ENCODE assay signal across 7 cellular contexts in the genomic region with DNA sequence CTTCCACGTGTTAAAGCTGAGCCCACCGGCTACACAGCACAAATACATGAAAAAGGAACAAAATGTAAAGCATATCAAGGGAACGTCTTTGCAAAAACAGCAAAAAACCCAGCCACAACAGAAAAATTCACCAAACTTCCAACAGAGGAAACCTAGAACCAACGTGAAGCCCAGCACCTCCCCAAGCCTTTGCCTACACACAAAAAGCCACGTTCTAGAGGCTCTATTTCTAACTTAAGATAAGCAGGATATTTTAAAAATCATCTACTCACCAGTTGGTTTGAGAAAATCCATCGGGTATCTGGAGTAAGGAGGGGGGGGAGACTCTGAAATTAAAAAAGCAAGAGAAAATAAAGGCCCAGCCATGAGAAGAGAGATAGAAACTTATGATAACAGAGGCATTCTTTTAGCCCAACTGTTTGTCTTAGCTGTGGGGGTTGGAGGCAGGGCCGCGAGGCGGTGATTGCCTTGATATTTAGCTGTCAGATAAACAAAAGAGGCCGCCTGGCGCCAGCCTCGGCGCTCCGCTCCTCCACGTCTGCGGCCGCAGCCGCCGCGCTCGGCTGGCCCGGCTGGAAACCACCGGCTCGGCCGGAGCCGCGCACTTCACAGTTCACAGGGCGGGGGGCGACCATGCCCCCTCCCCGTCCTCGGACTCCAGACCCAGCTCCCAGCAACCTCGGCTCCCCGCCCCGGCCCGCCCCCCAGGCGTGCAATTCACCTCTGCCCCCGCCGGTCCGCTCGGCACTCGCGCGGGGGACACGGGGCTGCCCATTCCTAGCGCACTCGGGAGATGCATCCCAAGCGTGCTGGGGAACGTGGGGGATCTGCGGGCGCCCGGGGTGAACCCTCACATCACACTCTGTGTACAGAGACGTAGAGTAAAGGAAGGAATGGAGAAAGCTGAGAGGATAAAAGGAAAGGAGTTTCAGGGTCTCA. TPM values are rescaled to one million over a fixed set of nuclear protein-coding genes. Genes with fewer than 3 reads are reported as not detected.
DNase-seq lines count a peak whose midpoint lies in the region; ATAC-seq and TF ChIP-seq lines count a peak whose summit lies in the region.

No MANE protein-coding gene starts in this region.

- ATAC-seq in GM18867 (IDR thresholded peaks at IDR 0.05; ENCODE audit: unreplicated experiment), result no peak

- peak overlapping the region; percentile 93 for H3K4me3 Mint-ChIP-seq in activated CD4-positive, alpha-beta T cell treated with anti-CD3 and anti-CD28 coated beads, Interleukin-2, amount 10 ng/mL, durations not matched to agents 24 days and 14 days
- H3K4me3 Mint-ChIP-seq in mesothelial cell of epicardium, result peak overlapping the region; percentile 99

- H3K9me3 Mint-ChIP-seq in activated CD4-positive, alpha-beta T cell treated with anti-CD3 and anti-CD28 coated beads, Interleukin-2, amount 10 ng/mL, durations not matched to agents 24 days and 14 days, result no peaks in the 10 kb centered on the region
- H3K9me3 Mint-ChIP-seq in mesothelial cell of epicardium, result no peaks in the 10 kb centered on the region

- WGBS in tibial nerve, 2 donors, result 4 to 9% methylated on average over 21 to 52 of the region's 52 CpGs

- no peaks in the 10 kb centered on the region for H3K27me3 Mint-ChIP-seq in activated CD4-positive, alpha-beta T cell treated with anti-CD3 and anti-CD28 coated beads, Interleukin-2, amount 10 ng/mL, durations not matched to agents 24 days and 14 days
- H3K27me3 Mint-ChIP-seq in mesothelial cell of epicardium (ENCODE audit: low read depth), result no peaks in the 10 kb centered on the region

- H3K27ac Mint-ChIP-seq in activated CD4-positive, alpha-beta T cell treated with anti-CD3 and anti-CD28 coated beads, Interleukin-2, amount 10 ng/mL, durations not matched to agents 24 days and 14 days, result peak overlapping the region; percentile 84
- H3K27ac Mint-ChIP-seq in mesothelial cell of epicardium, result peak overlapping the region; percentile 97

- H3K4me1 Mint-ChIP-seq in activated CD4-positive, alpha-beta T cell treated with anti-CD3 and anti-CD28 coated beads, Interleukin-2, amount 10 ng/mL, durations not matched to agents 24 days and 14 days, result peaks cover 54% of the 10 kb centered on the region
- peaks cover 52% of the 10 kb centered on the region for H3K4me1 Mint-ChIP-seq in mesothelial cell of epicardium

- TF ChIP-seq POLR2A in tibial nerve (IDR thresholded peaks at IDR 0.05), result no peak

- peak; percentile 84 for DNase-seq in GM13977 (ENCODE audit: low spot score)
- peak; percentile 42 for DNase-seq in NCI-H1092 treated with DMSO at 0.1 percent for 48 hours (lab: John Stamatoyannopoulos, UW)
- peak; percentile 84 for DNase-seq in activated CD4-positive, alpha-beta T cell treated with anti-CD3 and anti-CD28 coated beads, Interleukin-2, amount 10 ng/mL, durations not matched to agents 24 days and 14 days
- no peak for DNase-seq in mesothelial cell of epicardium (ENCODE audit: low spot score in 2 of 2, unreplicated experiment in 2 of 2)
- no peak for DNase-seq in tibial nerve (ENCODE audit: low spot score in 2 of 2)

- H3K27me3 ChIP-seq in endocrine pancreas (ENCODE audit: control insufficient read depth, insufficient read depth, low read length) (no peaks in the 10 kb centered on the region), tibial nerve (no peaks in the 10 kb centered on the region)

- TF ChIP-seq CTCF in GM13977 (IDR thresholded peaks at IDR 0.05; ENCODE audit: extremely low read depth, insufficient read depth, missing control alignments), result peak; percentile 9
- no peak for TF ChIP-seq CTCF in mesothelial cell of epicardium (IDR thresholded peaks at IDR 0.05; ENCODE audit: unreplicated experiment)
- no peak for TF ChIP-seq CTCF in tibial nerve (IDR thresholded peaks at IDR 0.05)

- peak in 1 of 2 donors; percentile 4 for TF ChIP-seq EP300 in tibial nerve (IDR thresholded peaks at IDR 0.05)

- H3K36me3 ChIP-seq in endocrine pancreas (ENCODE audit: control insufficient read depth, insufficient read depth, low read length), result no peaks in the 10 kb centered on the region
- H3K36me3 ChIP-seq in tibial nerve, result peaks cover 0 to 9% (median 0%) of the 10 kb centered on the region in 3 donors

- H3K4me3 ChIP-seq in endocrine pancreas (ENCODE audit: control insufficient read depth, insufficient read depth, low read length) (peak overlapping the region; percentile 84), tibial nerve (peak overlapping the region; percentile 64 to 83 (median 74))

- H3K27ac ChIP-seq in tibial nerve, result peak overlapping the region; percentile 50 to 95 (median 83)

- in situ Hi-C loops in GM13977 (cut with MboI; ENCODE audit: low pct_unique_long_range_greater_than_20kb, low sequenced_read_pairs, unreplicated experiment), result no loop called here

- peaks cover 51% of the 10 kb centered on the region for H3K36me3 Mint-ChIP-seq in activated CD4-positive, alpha-beta T cell treated with anti-CD3 and anti-CD28 coated beads, Interleukin-2, amount 10 ng/mL, durations not matched to agents 24 days and 14 days (ENCODE audit: low read depth)
- peaks cover 19% of the 10 kb centered on the region for H3K36me3 Mint-ChIP-seq in mesothelial cell of epicardium

- peak overlapping the region; percentile 94 for H3K9ac ChIP-seq in endocrine pancreas (ENCODE audit: control insufficient read depth, insufficient read depth, low read length)

- H3K4me1 ChIP-seq in endocrine pancreas (ENCODE audit: control insufficient read depth, insufficient read depth, low read length) (peaks cover 7% of the 10 kb centered on the region), tibial nerve (peaks cover 0 to 71% (median 36%) of the 10 kb centered on the region in 4 donors)

- H3K9me3 ChIP-seq in endocrine pancreas (ENCODE audit: control insufficient read depth, low read length) (no peaks in the 10 kb centered on the region), tibial nerve (no peaks in the 10 kb centered on the region)

- intact Hi-C loops in activated CD4-positive, alpha-beta T cell treated with anti-CD3 and anti-CD28 coated beads, Interleukin-2, amount 10 ng/mL, durations not matched to agents 24 days and 14 days (cut with micrococcal nuclease), result loop anchor here (1.0 to 10.0 kb wide), 5 partner anchors 7 to 536 kb away; partner anchors contain the start of gene C18orf32

RNA-seq across cellular contexts. Expression of gene SMAD7, which starts 2.4 kb away (rescaled TPM):
- 21.8 and 22.4 TPM in 2 replicates for total RNA-seq in activated CD4-positive, alpha-beta T cell treated with anti-CD3 and anti-CD28 coated beads, Interleukin-2, amount 10 ng/mL, durations not matched to agents 24 days and 14 days
- 75.5 to 77.6 TPM (median 76.8 TPM) in 3 replicates for total RNA-seq in mesothelial cell of epicardium
- 10 to 100 TPM; 34.3 to 56.8 (median 35.6) TPM for total RNA-seq in tibial nerve

Comparison
In these comparisons a context has a peak if more than half of its experiments do, and no peak if none do; other contexts are left out.
1. DNase-seq: peak in GM13977 (single experiment), NCI-H1092 treated with DMSO at 0.1 percent for 48 hours (single experiment) and activated CD4-positive, alpha-beta T cell treated with anti-CD3 and anti-CD28 coated beads, Interleukin-2, amount 10 ng/mL, durations not matched to agents 24 days and 14 days (single experiment); none in mesothelial cell of epicardium (0 of 2) and tibial nerve (0 of 2).